ENCODE assay signal across 1 cellular context in genomic region chr6:27592481-27593199, GRCh38.
A peak's percentile ranks its signal among the peaks of the same experiment; 100 is the strongest.
TF ChIP-seq lines count a peak whose summit lies in the region.

No MANE protein-coding gene starts in this region.

TF ChIP-seq in HEK293, 187 proteins besides CTCF, POLR2A, EP300 and RAD21 (continued from another document):
- TF ChIP-seq, protein P1, sequence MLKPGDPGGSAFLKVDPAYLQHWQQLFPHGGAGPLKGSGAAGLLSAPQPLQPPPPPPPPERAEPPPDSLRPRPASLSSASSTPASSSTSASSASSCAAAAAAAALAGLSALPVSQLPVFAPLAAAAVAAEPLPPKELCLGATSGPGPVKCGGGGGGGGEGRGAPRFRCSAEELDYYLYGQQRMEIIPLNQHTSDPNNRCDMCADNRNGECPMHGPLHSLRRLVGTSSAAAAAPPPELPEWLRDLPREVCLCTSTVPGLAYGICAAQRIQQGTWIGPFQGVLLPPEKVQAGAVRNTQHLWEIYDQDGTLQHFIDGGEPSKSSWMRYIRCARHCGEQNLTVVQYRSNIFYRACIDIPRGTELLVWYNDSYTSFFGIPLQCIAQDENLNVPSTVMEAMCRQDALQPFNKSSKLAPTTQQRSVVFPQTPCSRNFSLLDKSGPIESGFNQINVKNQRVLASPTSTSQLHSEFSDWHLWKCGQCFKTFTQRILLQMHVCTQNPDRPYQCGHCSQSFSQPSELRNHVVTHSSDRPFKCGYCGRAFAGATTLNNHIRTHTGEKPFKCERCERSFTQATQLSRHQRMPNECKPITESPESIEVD (tag by site-specific recombination; IDR thresholded peaks at IDR 0.05): peak; percentile 53; the same call in 1 of the 2 replicates
- TF ChIP-seq ZNF184 (tag by site-specific recombination; IDR thresholded peaks at IDR 0.05) (peak; percentile 79; the same call in 1 of the 2 replicates), ZNF335 (tag by site-specific recombination; conservative IDR thresholded peaks at IDR 0.05) (peak; percentile 67; the same call in 1 of the 2 replicates), ZNF2 (tag by site-specific recombination; IDR thresholded peaks at IDR 0.05) (peak; percentile 97), ZNF501 (tag by site-specific recombination; IDR thresholded peaks at IDR 0.05) (peak; percentile 96), REST (tag by site-specific recombination; IDR thresholded peaks at IDR 0.05) (peak; percentile 98), ZNF302 (tag by site-specific recombination; IDR thresholded peaks at IDR 0.05; ENCODE audit: low read depth) (no peak), ZNF623 (tag by site-specific recombination; IDR thresholded peaks at IDR 0.05) (peak; percentile 27; the same call in 1 of the 2 replicates), ZBTB17 (tag by site-specific recombination; IDR thresholded peaks at IDR 0.05) (peak; percentile 98), ZBTB44 (tag by site-specific recombination; IDR thresholded peaks at IDR 0.05) (peak; percentile 88), ZBTB21 (tag by site-specific recombination; IDR thresholded peaks at IDR 0.05) (peak; percentile 77), GLI4 (tag by site-specific recombination; IDR thresholded peaks at IDR 0.05) (peak; percentile 77; the same call in 1 of the 2 replicates), ZNF366 (tag by site-specific recombination; conservative IDR thresholded peaks at IDR 0.05) (peak; percentile 100), ZNF677 (tag by site-specific recombination; IDR thresholded peaks at IDR 0.05) (no peak), ZNF596 (tag by site-specific recombination; IDR thresholded peaks at IDR 0.05) (peak; percentile 83), ZNF776 (tag by site-specific recombination; IDR thresholded peaks at IDR 0.05; ENCODE audit: borderline replicate concordance) (no peak), ZSCAN30 (tag by site-specific recombination; IDR thresholded peaks at IDR 0.05) (peak; percentile 98), PRDM1 (tag by site-specific recombination; IDR thresholded peaks at IDR 0.05) (peak; percentile 100), ZNF10 (tag by site-specific recombination; IDR thresholded peaks at IDR 0.05) (peak; percentile 75), WT1 (tag by site-specific recombination; IDR thresholded peaks at IDR 0.05) (peak; percentile 73; the same call in 1 of the 2 replicates), ZNF548 (tag by site-specific recombination; IDR thresholded peaks at IDR 0.05) (no peak), ZNF18 (tag by site-specific recombination; IDR thresholded peaks at IDR 0.05) (peak; percentile 93), OVOL3 (tag by site-specific recombination; IDR thresholded peaks at IDR 0.05) (peak; percentile 61), TSHZ1 (tag by site-specific recombination; IDR thresholded peaks at IDR 0.05; ENCODE audit: borderline replicate concordance) (peak; percentile 57; the same call in 1 of the 2 replicates), HOXC10 (CRISPR knock-in tag; IDR thresholded peaks at IDR 0.05) (0 out of 2 replicates have a peak, but pooled peaks have one; percentile 16), YY1 (tag by site-specific recombination; IDR thresholded peaks at IDR 0.05) (peak; percentile 54; the same call in 1 of the 2 replicates), ZNF311 (tag by site-specific recombination; IDR thresholded peaks at IDR 0.05; ENCODE audit: borderline replicate concordance) (no peak), ZNF585B (tag by site-specific recombination; IDR thresholded peaks at IDR 0.05) (no peak), ZBTB26 (tag by site-specific recombination; optimal IDR thresholded peaks at IDR 0.05) (peak; percentile 33), KLF1 (tag by site-specific recombination; IDR thresholded peaks at IDR 0.05) (no peak; the same call in 1 of the 2 replicates)
- TF ChIP-seq, protein P2, sequence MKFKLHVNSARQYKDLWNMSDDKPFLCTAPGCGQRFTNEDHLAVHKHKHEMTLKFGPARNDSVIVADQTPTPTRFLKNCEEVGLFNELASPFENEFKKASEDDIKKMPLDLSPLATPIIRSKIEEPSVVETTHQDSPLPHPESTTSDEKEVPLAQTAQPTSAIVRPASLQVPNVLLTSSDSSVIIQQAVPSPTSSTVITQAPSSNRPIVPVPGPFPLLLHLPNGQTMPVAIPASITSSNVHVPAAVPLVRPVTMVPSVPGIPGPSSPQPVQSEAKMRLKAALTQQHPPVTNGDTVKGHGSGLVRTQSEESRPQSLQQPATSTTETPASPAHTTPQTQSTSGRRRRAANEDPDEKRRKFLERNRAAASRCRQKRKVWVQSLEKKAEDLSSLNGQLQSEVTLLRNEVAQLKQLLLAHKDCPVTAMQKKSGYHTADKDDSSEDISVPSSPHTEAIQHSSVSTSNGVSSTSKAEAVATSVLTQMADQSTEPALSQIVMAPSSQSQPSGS (tag by site-specific recombination; IDR thresholded peaks at IDR 0.05; ENCODE audit: low read depth): no peak
- TF ChIP-seq, protein P3, sequence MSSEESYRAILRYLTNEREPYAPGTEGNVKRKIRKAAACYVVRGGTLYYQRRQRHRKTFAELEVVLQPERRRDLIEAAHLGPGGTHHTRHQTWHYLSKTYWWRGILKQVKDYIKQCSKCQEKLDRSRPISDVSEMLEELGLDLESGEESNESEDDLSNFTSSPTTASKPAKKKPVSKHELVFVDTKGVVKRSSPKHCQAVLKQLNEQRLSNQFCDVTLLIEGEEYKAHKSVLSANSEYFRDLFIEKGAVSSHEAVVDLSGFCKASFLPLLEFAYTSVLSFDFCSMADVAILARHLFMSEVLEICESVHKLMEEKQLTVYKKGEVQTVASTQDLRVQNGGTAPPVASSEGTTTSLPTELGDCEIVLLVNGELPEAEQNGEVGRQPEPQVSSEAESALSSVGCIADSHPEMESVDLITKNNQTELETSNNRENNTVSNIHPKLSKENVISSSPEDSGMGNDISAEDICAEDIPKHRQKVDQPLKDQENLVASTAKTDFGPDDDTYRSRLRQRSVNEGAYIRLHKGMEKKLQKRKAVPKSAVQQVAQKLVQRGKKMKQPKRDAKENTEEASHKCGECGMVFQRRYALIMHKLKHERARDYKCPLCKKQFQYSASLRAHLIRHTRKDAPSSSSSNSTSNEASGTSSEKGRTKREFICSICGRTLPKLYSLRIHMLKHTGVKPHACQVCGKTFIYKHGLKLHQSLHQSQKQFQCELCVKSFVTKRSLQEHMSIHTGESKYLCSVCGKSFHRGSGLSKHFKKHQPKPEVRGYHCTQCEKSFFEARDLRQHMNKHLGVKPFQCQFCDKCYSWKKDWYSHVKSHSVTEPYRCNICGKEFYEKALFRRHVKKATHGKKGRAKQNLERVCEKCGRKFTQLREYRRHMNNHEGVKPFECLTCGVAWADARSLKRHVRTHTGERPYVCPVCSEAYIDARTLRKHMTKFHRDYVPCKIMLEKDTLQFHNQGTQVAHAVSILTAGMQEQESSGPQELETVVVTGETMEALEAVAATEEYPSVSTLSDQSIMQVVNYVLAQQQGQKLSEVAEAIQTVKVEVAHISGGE (tag by site-specific recombination; conservative IDR thresholded peaks at IDR 0.05; ENCODE audit: low read depth): no peak; the same call in 1 of the 2 replicates
- TF ChIP-seq, protein P4, sequence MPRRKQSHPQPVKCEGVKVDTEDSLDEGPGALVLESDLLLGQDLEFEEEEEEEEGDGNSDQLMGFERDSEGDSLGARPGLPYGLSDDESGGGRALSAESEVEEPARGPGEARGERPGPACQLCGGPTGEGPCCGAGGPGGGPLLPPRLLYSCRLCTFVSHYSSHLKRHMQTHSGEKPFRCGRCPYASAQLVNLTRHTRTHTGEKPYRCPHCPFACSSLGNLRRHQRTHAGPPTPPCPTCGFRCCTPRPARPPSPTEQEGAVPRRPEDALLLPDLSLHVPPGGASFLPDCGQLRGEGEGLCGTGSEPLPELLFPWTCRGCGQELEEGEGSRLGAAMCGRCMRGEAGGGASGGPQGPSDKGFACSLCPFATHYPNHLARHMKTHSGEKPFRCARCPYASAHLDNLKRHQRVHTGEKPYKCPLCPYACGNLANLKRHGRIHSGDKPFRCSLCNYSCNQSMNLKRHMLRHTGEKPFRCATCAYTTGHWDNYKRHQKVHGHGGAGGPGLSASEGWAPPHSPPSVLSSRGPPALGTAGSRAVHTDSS (tag by site-specific recombination; IDR thresholded peaks at IDR 0.05): peak; percentile 53; the same call in 1 of the 2 replicates
